8 cellular contexts compared by ENCODE assay signal in the genomic region with DNA sequence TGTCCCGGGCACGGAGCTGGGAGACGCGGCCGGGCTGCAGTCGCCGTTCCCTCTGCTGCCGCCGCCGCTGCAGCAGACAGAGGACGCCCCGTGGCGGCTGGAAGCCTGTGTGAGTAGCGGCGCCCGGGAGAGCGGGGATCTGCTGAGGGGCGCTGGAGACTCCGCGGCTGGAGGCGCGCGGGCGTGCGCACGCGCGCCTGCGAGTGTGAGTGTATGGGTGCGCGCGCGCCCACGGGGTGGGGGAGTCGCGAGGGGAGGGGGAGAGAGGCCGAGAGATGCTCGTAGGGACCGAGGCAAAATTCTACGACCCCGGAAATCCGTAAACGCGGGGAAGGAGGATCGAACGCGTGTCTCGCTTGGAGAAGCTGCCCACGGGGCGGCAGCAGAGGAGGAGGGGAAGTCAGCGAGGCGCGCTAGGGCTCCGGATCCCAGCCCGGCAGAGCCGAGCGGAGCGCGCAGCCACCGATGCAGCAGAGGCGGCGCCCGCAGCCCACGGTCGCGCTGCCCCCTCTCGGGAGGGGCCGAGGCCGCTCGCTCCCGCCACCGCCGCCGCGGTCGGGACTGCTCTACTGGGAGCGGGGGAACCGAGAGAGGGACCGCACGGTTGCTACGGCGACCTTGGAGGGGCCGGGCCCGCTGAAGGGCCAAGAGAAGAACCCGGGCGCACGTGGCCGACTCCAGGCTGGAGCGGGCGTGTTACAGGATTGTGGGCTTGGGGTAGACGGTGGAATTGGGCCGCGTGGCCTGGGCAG. TPM values are rescaled to one million over a fixed set of nuclear protein-coding genes. Genes with fewer than 3 reads are reported as not detected.
DNase-seq lines count a peak whose midpoint lies in the region; ATAC-seq and TF ChIP-seq lines count a peak whose summit lies in the region.

Gene ENOX1, minus strand, starts transcription at position 207 of the 752 bp plus-strand sequence.

- no peak within 1 kb of the TSS for H2BK5ac ChIP-seq in IMR-90 (ENCODE audit: low read depth, low read length, poor library complexity, severe bottlenecking)

- no peak within 1 kb of the TSS for H2BK15ac ChIP-seq in IMR-90 (ENCODE audit: low read depth, low read length)

- H4K91ac ChIP-seq in IMR-90 (ENCODE audit: insufficient read depth, low read depth, low read length), result peak within 1 kb of the TSS; percentile 54; the same call in 1 of the 2 replicates

- in situ Hi-C loops in IMR-90 (cut with MboI; ENCODE audit: low sequenced_read_pairs), result loop anchor here (25.0 kb wide), 1 partner anchor 1200 kb away; no protein-coding TSS in a partner anchor

- dilution Hi-C loops in IMR-90 (cut with HindIII; ENCODE audit: low sequenced_read_pairs, unreplicated experiment), result no loop called here

- peak within 1 kb of the TSS; percentile 62 for H3K9ac ChIP-seq in IMR-90 (ENCODE audit: low read depth, low read length)
- peak within 1 kb of the TSS; percentile 19 to 32 for H3K9ac ChIP-seq in colonic mucosa (ENCODE audit: low read depth in 2 of 2, low read length in 2 of 2)

- H3K4me3 ChIP-seq in IMR-90 (ENCODE audit: insufficient read depth, low read depth, low read length), result peak within 1 kb of the TSS; percentile 52
- H3K4me3 ChIP-seq in colonic mucosa, result peak within 1 kb of the TSS; percentile 50

- H2AFZ ChIP-seq in IMR-90 (replicated peaks; ENCODE audit: low read length, poor library complexity), result peak within 1 kb of the TSS; percentile 93

- no peaks in the 10 kb centered on the region for H3K36me3 Mint-ChIP-seq in T-cell

- BruUV-seq in IMR-90 (replicated peaks; lab: Mats Ljungman, UMichigan), result no TSS peak

- no peaks in the 10 kb centered on the region for H3K9me3 Mint-ChIP-seq in T-cell

- no peaks in the 10 kb centered on the region for H4K20me1 ChIP-seq in IMR-90 (ENCODE audit: insufficient read depth, low read length)

- no peak for DNase-seq in activated CD4-positive, CD25-positive, alpha-beta regulatory T cell (lab: John Stamatoyannopoulos, UW)
- DNase-seq in IMR-90 (peak; percentile 74), T-cell (peak in 2 of 34 experiments; percentile 2), colonic mucosa (peak; percentile 22), kidney glomerular epithelial cell (lab: John Stamatoyannopoulos, UW) (peak; percentile 42)
- peak; percentile 59 for DNase-seq in stimulated activated CD4-positive, alpha-beta T cell treated with anti-CD3 and anti-CD28 coated beads, Interleukin-15, amount 100 ng/mL, for 24 hours

- no peaks in the 10 kb centered on the region for H3K9me1 ChIP-seq in IMR-90 (ENCODE audit: insufficient read depth, low read length)

- peak within 1 kb of the TSS; percentile 85 for H2AK9ac ChIP-seq in IMR-90 (replicated peaks; ENCODE audit: low read depth, low read length, poor library complexity)

- H3K4ac ChIP-seq in IMR-90 (ENCODE audit: low read depth, low read length), result peak within 1 kb of the TSS; percentile 8; the same call in 1 of the 2 replicates

- H3K4me1 ChIP-seq in IMR-90 (ENCODE audit: control insufficient read depth, insufficient read depth, low read length) (no peaks in the 10 kb centered on the region), colonic mucosa (peaks cover 3% of the 10 kb centered on the region)

- peak; percentile 36 for TF ChIP-seq RAD21 in IMR-90 (IDR thresholded peaks at IDR 0.05; ENCODE audit: low read length)

- H3K23ac ChIP-seq in IMR-90 (ENCODE audit: low read depth, low read length), result 0 out of 2 replicates have a peak within 1 kb of the TSS, but pooled peaks have one; percentile 26

- no peak for TF ChIP-seq POLR2A in IMR-90 (IDR thresholded peaks at IDR 0.05; ENCODE audit: low read depth, low read length)

- WGBS in IMR-90 (ENCODE audit: extremely low coverage in 2 of 2, insufficient read length in 1 of 2), 2 experiments, result 1% methylated on average over 73 of the region's 93 CpGs; no CpG with 5 or more reads in 1 of the 2 experiments

- H2AK5ac ChIP-seq in IMR-90 (ENCODE audit: low read depth, low read length), result no peak within 1 kb of the TSS

- TF ChIP-seq CTCF in IMR-90 (conservative IDR thresholded peaks at IDR 0.05; ENCODE audit: low read depth, low read length), result peak; percentile 18; the same call in 1 of the 2 replicates
- no peak for TF ChIP-seq CTCF in colonic mucosa (IDR thresholded peaks at IDR 0.05)

- H3K4me2 ChIP-seq in IMR-90 (ENCODE audit: low read depth, low read length), result peak within 1 kb of the TSS; percentile 99

- no peaks in the 10 kb centered on the region for H3K36me3 ChIP-seq in IMR-90 (ENCODE audit: control insufficient read depth, insufficient read depth, low read length)
- H3K36me3 ChIP-seq in colonic mucosa, result no peaks in the 10 kb centered on the region

- H3K27me3 ChIP-seq in IMR-90 (ENCODE audit: control insufficient read depth, insufficient read depth, low read length) (no peaks in the 10 kb centered on the region; the same call in 1 of the 2 replicates), colonic mucosa (peaks cover 9% of the 10 kb centered on the region)

- no peaks in the 10 kb centered on the region for H3K79me1 ChIP-seq in IMR-90 (ENCODE audit: low read depth in 1 of 2, low read length in 2 of 2)

- no peak within 1 kb of the TSS; the same call in 1 of the 2 replicates for H4K5ac ChIP-seq in IMR-90 (ENCODE audit: low read depth, low read length)

- peaks cover 9 to 19% (median 16%) of the 10 kb centered on the region in 3 donors for H3K4me1 Mint-ChIP-seq in T-cell

- peak within 1 kb of the TSS; percentile 70 to 78 (median 76) for H3K4me3 Mint-ChIP-seq in T-cell

- 0 out of 2 replicates have a peak within 1 kb of the TSS, but pooled peaks have one; percentile 10 for H3K14ac ChIP-seq in IMR-90 (replicated peaks; ENCODE audit: low read depth, low read length)

- POLR2A ChIA-PET in IMR-90 (lab: Charles Lee; ENCODE audit: unreplicated experiment), result interaction anchor here (0.6 kb wide), 1 partner anchor 29 kb away, joined by 6 read pairs; no protein-coding TSS in a partner anchor
- POLR2A ChIA-PET in T-cell (lab: Charles Lee), result no interaction called here

- H3K27ac Mint-ChIP-seq in T-cell, result no peak within 1 kb of the TSS

- peak within 1 kb of the TSS in 1 of 2 experiments; percentile 26; a peak in 2 of 4 replicates for H4K8ac ChIP-seq in IMR-90 (ENCODE audit: low read depth in 2 of 2, low read length in 2 of 2)

- H3K9me3 ChIP-seq in IMR-90 (ENCODE audit: control insufficient read depth, insufficient read depth, low read length), result no peaks in the 10 kb centered on the region
- H3K9me3 ChIP-seq in colonic mucosa, result no peaks in the 10 kb centered on the region

- H3K27ac ChIP-seq in IMR-90 (ENCODE audit: insufficient read depth, low read length) (peak within 1 kb of the TSS; percentile 11), colonic mucosa (peak within 1 kb of the TSS; percentile 66)

- H2BK20ac ChIP-seq in IMR-90 (ENCODE audit: low read depth, low read length), result no peak within 1 kb of the TSS

- ATAC-seq in activated CD4-positive, CD25-positive, alpha-beta regulatory T cell treated with anti-CD3 and anti-CD28 coated beads, Interleukin-2, amount 50 U/mL, for 24 hours, result peak; percentile 50 to 58
- ATAC-seq in IMR-90 (ENCODE audit: low read depth) (peak; percentile 79), T-cell (replicated peaks in 1 of 4) (peak in 3 of 4 experiments; percentile 45 to 56 (median 52)), GM19324 (IDR thresholded peaks at IDR 0.05; ENCODE audit: low FRiP score, unreplicated experiment) (no peak)

- intact Hi-C loops in IMR-90 (cut with micrococcal nuclease), result loop anchor here (1.0 to 10.0 kb wide), 6 partner anchors 90 to 1190 kb away; partner anchors contain the start of genes CCDC122 and LACC1
- intact Hi-C loops in colonic mucosa (cut with DNase I), result no loop called here

- peak within 1 kb of the TSS; percentile 68 for H2BK120ac ChIP-seq in IMR-90 (ENCODE audit: low read depth, low read length)

- peaks cover 34 to 41% of the 10 kb centered on the region in 2 donors for H3K27me3 Mint-ChIP-seq in T-cell

- CTCF ChIA-PET in IMR-90 (lab: Yijun Ruan, JAX), result interaction anchor here (0.5 kb wide), 1 partner anchor 243 kb away, joined by 4 read pairs; no protein-coding TSS in a partner anchor
- CTCF ChIA-PET in T-cell (lab: Charles Lee), result no interaction called here

- H3K18ac ChIP-seq in IMR-90 (ENCODE audit: low read depth, low read length), result no peak within 1 kb of the TSS; the same call in 1 of the 2 replicates

- H3K56ac ChIP-seq in IMR-90 (ENCODE audit: extremely low read depth, insufficient read depth, low read length), result no peak within 1 kb of the TSS

TF ChIP-seq in IMR-90, 13 proteins besides CTCF, POLR2A, EP300 and RAD21 (continues in another document):
- no peak for TF ChIP-seq MAFK (IDR thresholded peaks at IDR 0.05; ENCODE audit: low read depth, low read length)
- TF ChIP-seq MAZ (IDR thresholded peaks at IDR 0.05; ENCODE audit: borderline replicate concordance, low read depth, low read length), result peak; percentile 43; the same call in 1 of the 2 replicates
- TF ChIP-seq NFE2L2 (IDR thresholded peaks at IDR 0.05; ENCODE audit: low read depth, low read length), result no peak
- TF ChIP-seq MXI1 (IDR thresholded peaks at IDR 0.05; ENCODE audit: borderline replicate concordance, low read depth, low read length), result 0 out of 2 replicates have a peak, but pooled peaks have one; percentile 49
- TF ChIP-seq RCOR1 (IDR thresholded peaks at IDR 0.05; ENCODE audit: insufficient replicate concordance, low read length), result no peak
- TF ChIP-seq CEBPB (IDR thresholded peaks at IDR 0.05; ENCODE audit: low read depth, low read length), result no peak
- TF ChIP-seq BHLHE40 (IDR thresholded peaks at IDR 0.05; ENCODE audit: low read depth, low read length), result no peak
- TF ChIP-seq, protein P1, sequence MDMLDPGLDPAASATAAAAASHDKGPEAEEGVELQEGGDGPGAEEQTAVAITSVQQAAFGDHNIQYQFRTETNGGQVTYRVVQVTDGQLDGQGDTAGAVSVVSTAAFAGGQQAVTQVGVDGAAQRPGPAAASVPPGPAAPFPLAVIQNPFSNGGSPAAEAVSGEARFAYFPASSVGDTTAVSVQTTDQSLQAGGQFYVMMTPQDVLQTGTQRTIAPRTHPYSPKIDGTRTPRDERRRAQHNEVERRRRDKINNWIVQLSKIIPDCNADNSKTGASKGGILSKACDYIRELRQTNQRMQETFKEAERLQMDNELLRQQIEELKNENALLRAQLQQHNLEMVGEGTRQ (IDR thresholded peaks at IDR 0.05; ENCODE audit: low read depth, low read length), result 0 out of 2 replicates have a peak, but pooled peaks have one; percentile 7

RNA-seq across cellular contexts. Expression of gene ENOX1, which starts in this region (rescaled TPM):
- total RNA-seq in IMR-90 (2012; rRNA removed) (1.3 and 1.9 TPM in 2 replicates), T-cell (under 1 TPM in 1 of 5 donors, not detected in 4; 0.10 TPM), colonic mucosa (1 to 10 TPM in 1 of 2 donors, under 1 TPM in 1; 0.22 to 1.4 TPM)
- polyA plus RNA-seq in IMR-90 (2012; rRNA removed), result 0.92 and 0.99 TPM in 2 replicates
- 0.56 and 0.59 TPM in 2 replicates for polyA plus RNA-seq in IMR-90 (2012; cell fraction: cytosol; rRNA removed)
- polyA plus RNA-seq in IMR-90 (2012; cell fraction: nucleus; rRNA removed; ENCODE audit: low replicate concordance), result 0.30 and 1.2 TPM in 2 replicates

Comparison
In these comparisons a context has a peak if more than half of its experiments do, and no peak if none do; other contexts are left out.
1. Peak in ATAC-seq in T-cell; RNA of the gene not detected or under 1 TPM.
2. DNase-seq: peak in IMR-90 (single experiment), colonic mucosa (single experiment), kidney glomerular epithelial cell (single experiment) and stimulated activated CD4-positive, alpha-beta T cell treated with anti-CD3 and anti-CD28 coated beads, Interleukin-15, amount 100 ng/mL, for 24 hours (single experiment); none in activated CD4-positive, CD25-positive, alpha-beta regulatory T cell (0 of 4).